In the genomic region with DNA sequence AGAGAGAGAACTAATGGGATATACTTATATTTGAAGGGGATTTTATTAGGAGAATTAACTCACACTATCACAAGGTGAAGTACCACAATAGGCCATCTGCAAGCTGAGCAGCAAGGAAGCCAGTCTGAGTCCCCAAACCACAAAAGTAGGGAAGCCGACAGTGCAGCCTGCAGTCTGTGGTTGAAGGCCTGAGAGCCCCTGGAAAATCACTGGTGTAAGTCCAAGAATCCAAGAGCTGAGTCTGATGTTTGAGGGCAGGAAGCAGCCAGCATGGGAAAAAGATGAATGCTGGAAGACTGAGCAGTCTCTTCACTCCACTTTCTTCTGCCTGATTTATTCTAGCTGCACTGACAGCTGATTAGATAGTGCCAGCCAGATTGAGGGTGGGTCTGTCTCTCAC, we compare ENCODE assay signal across 1 cellular context.
TF ChIP-seq lines count a peak whose summit lies in the region.

No MANE protein-coding gene starts in this region.

TF ChIP-seq in GM23338, 12 proteins besides CTCF, POLR2A, EP300 and RAD21 (continued from another document):
- TF ChIP-seq REST (IDR thresholded peaks at IDR 0.05; ENCODE audit: unreplicated experiment) (no peak), POLR2AphosphoS5 (IDR thresholded peaks at IDR 0.05; ENCODE audit: low read depth) (no peak), EZH2 (IDR thresholded peaks at IDR 0.05; ENCODE audit: low read depth, unreplicated experiment) (no peak), ETS1 (IDR thresholded peaks at IDR 0.05) (no peak)
